1 cellular context compared by ENCODE assay signal in genomic region chr1:237470712-237471310, GRCh38.
TF ChIP-seq lines count a peak whose summit lies in the region.

No MANE protein-coding gene starts in this region.

TF ChIP-seq in HEK293, 187 proteins besides CTCF, POLR2A, EP300 and RAD21 (continued from another document):
- TF ChIP-seq HIC1 (tag by site-specific recombination; IDR thresholded peaks at IDR 0.05) (peak; percentile 81), ZNF138 (tag by site-specific recombination; IDR thresholded peaks at IDR 0.05; ENCODE audit: borderline replicate concordance) (peak; percentile 22; the same call in 1 of the 2 replicates), ZNF202 (tag by site-specific recombination; IDR thresholded peaks at IDR 0.05; ENCODE audit: borderline replicate concordance) (peak; percentile 99), ZBTB1 (tag by site-specific recombination; IDR thresholded peaks at IDR 0.05) (no peak), ZNF366 (tag by site-specific recombination; conservative IDR thresholded peaks at IDR 0.05) (peak; percentile 81), ZNF223 (tag by site-specific recombination; IDR thresholded peaks at IDR 0.05) (no peak), ZBTB21 (tag by site-specific recombination; IDR thresholded peaks at IDR 0.05) (peak; percentile 52; the same call in 1 of the 2 replicates), ZBTB17 (tag by site-specific recombination; IDR thresholded peaks at IDR 0.05) (peak; percentile 94), SP7 (tag by site-specific recombination; IDR thresholded peaks at IDR 0.05) (peak; percentile 26; the same call in 1 of the 2 replicates), ZNF639 (tag by site-specific recombination; IDR thresholded peaks at IDR 0.05) (no peak), ZNF561 (tag by site-specific recombination; IDR thresholded peaks at IDR 0.05; ENCODE audit: borderline replicate concordance) (0 out of 2 replicates have a peak, but pooled peaks have one; percentile 14), KLF8 (tag by site-specific recombination; IDR thresholded peaks at IDR 0.05) (peak; percentile 58; the same call in 1 of the 2 replicates), ZNF404 (tag by site-specific recombination; IDR thresholded peaks at IDR 0.05) (no peak), PRDM10 (tag by site-specific recombination; IDR thresholded peaks at IDR 0.05) (peak; percentile 38; the same call in 1 of the 2 replicates), SCRT2 (tag by site-specific recombination; IDR thresholded peaks at IDR 0.05) (peak; percentile 28; the same call in 1 of the 2 replicates), ZNF394 (tag by site-specific recombination; IDR thresholded peaks at IDR 0.05; ENCODE audit: borderline replicate concordance) (no peak), ZNF488 (tag by site-specific recombination; IDR thresholded peaks at IDR 0.05) (no peak), GFI1B (tag by site-specific recombination; IDR thresholded peaks at IDR 0.05) (0 out of 2 replicates have a peak, but pooled peaks have one; percentile 37), ZNF518A (tag by site-specific recombination; conservative IDR thresholded peaks at IDR 0.05; ENCODE audit: low read depth) (0 out of 2 replicates have a peak, but pooled peaks have one; percentile 16), ZNF654 (tag by site-specific recombination; IDR thresholded peaks at IDR 0.05; ENCODE audit: low read depth) (0 out of 2 replicates have a peak, but pooled peaks have one; percentile 8), ZBTB49 (tag by site-specific recombination; IDR thresholded peaks at IDR 0.05; ENCODE audit: low read depth) (peak; percentile 36; the same call in 1 of the 2 replicates), YY1 (tag by site-specific recombination; IDR thresholded peaks at IDR 0.05) (peak; percentile 58; the same call in 1 of the 2 replicates), ZNF660 (tag by site-specific recombination; IDR thresholded peaks at IDR 0.05) (no peak), ZNF10 (tag by site-specific recombination; IDR thresholded peaks at IDR 0.05) (peak; percentile 31; the same call in 1 of the 2 replicates), ZNF596 (tag by site-specific recombination; IDR thresholded peaks at IDR 0.05) (peak; percentile 94)
